8 cellular contexts compared by ENCODE assay signal in the genomic region with DNA sequence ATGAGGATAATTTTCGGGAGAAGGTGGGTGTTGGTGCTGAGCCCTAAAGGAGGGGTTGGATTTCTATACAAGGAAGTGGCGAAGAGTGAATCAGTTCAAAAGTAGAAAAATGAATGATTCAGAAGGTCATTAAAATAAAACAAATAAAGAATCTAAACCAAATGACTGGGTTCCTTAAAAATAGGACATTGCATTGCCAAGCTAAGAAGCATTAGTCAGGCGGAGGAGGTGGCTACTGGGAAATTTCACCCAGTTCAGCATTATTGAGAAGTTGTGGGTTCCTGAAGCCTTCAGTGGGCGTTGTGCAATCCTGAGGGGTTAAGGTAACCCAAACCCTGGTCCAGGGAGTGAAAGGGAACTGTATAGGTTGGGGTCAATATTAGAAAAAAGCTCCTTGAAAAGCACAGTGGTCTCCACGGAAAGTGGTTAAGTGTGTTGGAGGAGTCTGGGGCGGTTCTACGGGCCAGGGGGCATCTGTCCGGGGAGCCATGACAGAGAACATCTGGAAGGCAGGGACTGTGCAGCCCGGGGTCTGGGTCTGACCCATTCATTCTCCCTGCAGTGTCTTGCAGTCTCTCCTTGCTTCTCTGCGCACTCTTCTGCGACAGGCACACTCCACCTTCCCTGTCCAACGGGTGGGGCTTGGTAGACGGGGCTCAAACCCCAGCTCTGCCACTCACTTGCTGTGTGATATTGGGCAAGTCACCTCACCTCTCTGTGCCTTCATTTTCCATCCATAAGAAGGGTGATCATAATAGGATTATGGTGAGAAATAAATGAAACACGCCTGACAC. TPM values are rescaled to one million over a fixed set of nuclear protein-coding genes. Genes with fewer than 3 reads are reported as not detected.
DNase-seq lines count a peak whose midpoint lies in the region; ATAC-seq, FAIRE-seq and TF ChIP-seq lines count a peak whose summit lies in the region.

No MANE protein-coding gene starts in this region.

- no peak overlapping the region for H2AFZ ChIP-seq in ACC112 (ENCODE audit: low read length, unreplicated experiment)

- H3K27ac ChIP-seq in ACC112 (ENCODE audit: low read depth, low read length) (peak overlapping the region; percentile 99), mucosa of rectum (ENCODE audit: low read depth in 2 of 2, low read length in 2 of 2) (peak overlapping the region; percentile 36 to 41)

- ATAC-seq in GM21515 (IDR thresholded peaks at IDR 0.05; ENCODE audit: unreplicated experiment) = no peak
- ATAC-seq in HG03342 (IDR thresholded peaks at IDR 0.05; ENCODE audit: unreplicated experiment) = no peak

- no peaks in the 10 kb centered on the region for H3K9me3 ChIP-seq in mucosa of rectum (ENCODE audit: control insufficient read depth in 2 of 2, low read length in 2 of 2)

- no peak for TF ChIP-seq CTCF in bronchial epithelial cell (IDR thresholded peaks at IDR 0.05; ENCODE audit: insufficient read depth, low read length, severe bottlenecking)
- no peak for TF ChIP-seq CTCF in GM13977 (IDR thresholded peaks at IDR 0.05; ENCODE audit: extremely low read depth, insufficient read depth, missing control alignments)

- DNase-seq in LHCN-M2 (ENCODE audit: low read depth) (peak; percentile 92), bronchial epithelial cell (ENCODE audit: low read depth) (peak; percentile 96), NCI-H774 (lab: John Stamatoyannopoulos, UW) (no peak), GM13977 (ENCODE audit: low spot score) (no peak)

- peaks cover 83% of the 10 kb centered on the region for H3K4me1 ChIP-seq in ACC112 (ENCODE audit: control insufficient read depth, insufficient read depth, low read length, unreplicated experiment)
- H3K4me1 ChIP-seq in mucosa of rectum (ENCODE audit: control insufficient read depth in 2 of 2, insufficient read depth in 2 of 2, low read length in 2 of 2) = peaks cover 3 to 8% of the 10 kb centered on the region in 2 donors

- H3K4me3 ChIP-seq in ACC112 (ENCODE audit: low read depth, low read length) (no peak overlapping the region), bronchial epithelial cell (ENCODE audit: low read depth, low read length) (no peak overlapping the region), mucosa of rectum (ENCODE audit: low read length in 2 of 2) (no peak overlapping the region)

- in situ Hi-C loops in GM13977 (cut with MboI; ENCODE audit: low pct_unique_long_range_greater_than_20kb, low sequenced_read_pairs, unreplicated experiment) = no loop called here

- no peak for FAIRE-seq in bronchial epithelial cell (lab: Jason Lieb, UNC)

- H3K36me3 ChIP-seq in ACC112 (ENCODE audit: insufficient read depth, low read length) (no peaks in the 10 kb centered on the region), bronchial epithelial cell (ENCODE audit: control insufficient read depth, insufficient read depth, low read length) (no peaks in the 10 kb centered on the region), mucosa of rectum (ENCODE audit: control insufficient read depth in 2 of 2, insufficient read depth in 2 of 2, low read length in 2 of 2) (no peaks in the 10 kb centered on the region)

- no peaks in the 10 kb centered on the region for H3K27me3 ChIP-seq in ACC112 (ENCODE audit: insufficient read depth, low read length)
- H3K27me3 ChIP-seq in bronchial epithelial cell (ENCODE audit: control insufficient read depth, insufficient read depth, low read length) = no peaks in the 10 kb centered on the region
- no peaks in the 10 kb centered on the region for H3K27me3 ChIP-seq in mucosa of rectum (ENCODE audit: control insufficient read depth in 2 of 2, insufficient read depth in 2 of 2, low read length in 2 of 2)

- peaks cover 10% of the 10 kb centered on the region for H3K79me2 ChIP-seq in ACC112 (ENCODE audit: control insufficient read depth, insufficient read depth, low read length, unreplicated experiment)

- no peak overlapping the region for H3K9ac ChIP-seq in mucosa of rectum (ENCODE audit: low read depth in 1 of 2, low read length in 2 of 2)

RNA-seq across cellular contexts. Expression of gene DUSP1, which starts 27.6 kb away (rescaled TPM):
- total RNA-seq in LHCN-M2 (2014; rRNA removed) (87.6 and 101 TPM in 2 replicates), bronchial epithelial cell (114 and 194 TPM in 2 replicates)
- polyA plus RNA-seq in LHCN-M2 (2012) = 74.1 TPM

RNA-seq across cellular contexts. Expression of gene ERGIC1, which starts 35.4 kb away (rescaled TPM):
- total RNA-seq in LHCN-M2 (2014; rRNA removed) = 152 and 158 TPM in 2 replicates
- polyA plus RNA-seq in LHCN-M2 (2012) = 184 TPM
- total RNA-seq in bronchial epithelial cell = 105 and 116 TPM in 2 replicates

Comparison
In these comparisons a context has a peak if more than half of its experiments do, and no peak if none do; other contexts are left out.
1. DNase-seq: peak in LHCN-M2 (single experiment) and bronchial epithelial cell (single experiment); none in NCI-H774 (single experiment) and GM13977 (single experiment).